11 cellular contexts compared by ENCODE assay signal in genomic region chr1:200243042-200243437, GRCh38.
A peak's percentile ranks its signal among the peaks of the same experiment; 100 is the strongest.
DNase-seq lines count a peak whose midpoint lies in the region; ATAC-seq, FAIRE-seq and TF ChIP-seq lines count a peak whose summit lies in the region.
"Had no signal": no experiment of that assay in that cellular context is flagged by ENCODE, and none has a peak within 500 bp of the region (broad histone marks: within the 10 kb centered on the region; RNA-seq: fewer than 3 reads in every experiment).

No MANE protein-coding gene starts in this region.

- no peaks in the 10 kb centered on the region for H4K20me1 ChIP-seq in astrocyte (ENCODE audit: insufficient read depth, low read length)

- H3K36me3 Mint-ChIP-seq in astrocyte (ENCODE audit: low read depth, unreplicated experiment) (no peaks in the 10 kb centered on the region), mesothelial cell of epicardium (no peaks in the 10 kb centered on the region)
- H3K36me3 Mint-ChIP-seq: CD8-positive, alpha-beta memory T cell had no signal

- no peaks in the 10 kb centered on the region for H3K79me2 ChIP-seq in astrocyte (ENCODE audit: insufficient read depth, low read length)

- no peaks in the 10 kb centered on the region for H3K36me3 ChIP-seq in astrocyte (ENCODE audit: insufficient read depth, low read length)
- H3K36me3 ChIP-seq: ascending aorta had no signal

- H3K4me1 Mint-ChIP-seq in astrocyte (ENCODE audit: low read depth, unreplicated experiment) (no peaks in the 10 kb centered on the region), mesothelial cell of epicardium (peaks cover 20% of the 10 kb centered on the region)

- no peaks in the 10 kb centered on the region for H3K9me3 ChIP-seq in astrocyte (ENCODE audit: insufficient read depth, low read depth, low read length)
- H3K9me3 ChIP-seq: ascending aorta had no signal

- peak overlapping the region; percentile 82 for H3K4me2 ChIP-seq in astrocyte (ENCODE audit: low read length)

- H3K9me3 Mint-ChIP-seq in astrocyte (ENCODE audit: unreplicated experiment) (peaks cover 2% of the 10 kb centered on the region), mesothelial cell of epicardium (no peaks in the 10 kb centered on the region)
- H3K9me3 Mint-ChIP-seq: CD8-positive, alpha-beta memory T cell had no signal

- FAIRE-seq in astrocyte (lab: Jason Lieb, UNC): no peak

- H3K27ac Mint-ChIP-seq in astrocyte (ENCODE audit: unreplicated experiment) (no peak overlapping the region), mesothelial cell of epicardium (no peak overlapping the region)

- H3K9ac ChIP-seq in astrocyte (ENCODE audit: low read length): peak overlapping the region; percentile 3

- H3K4me3 ChIP-seq in HFF-Myc (replicated peaks; ENCODE audit: low read depth, low read length) (peak overlapping the region; percentile 22), astrocyte (ENCODE audit: insufficient read depth, low read depth, low read length) (peak overlapping the region; percentile 52)
- H3K4me3 ChIP-seq: ascending aorta had no signal

- no peaks in the 10 kb centered on the region for H3K4me1 ChIP-seq in astrocyte (ENCODE audit: insufficient read depth, low read length)
- H3K4me1 ChIP-seq: ascending aorta had no signal

- no peaks in the 10 kb centered on the region for H3K27me3 ChIP-seq in astrocyte (ENCODE audit: insufficient read depth, low read length)
- H3K27me3 ChIP-seq: ascending aorta had no signal

- H3K27me3 Mint-ChIP-seq in astrocyte (ENCODE audit: low read depth, unreplicated experiment) (no peaks in the 10 kb centered on the region), mesothelial cell of epicardium (ENCODE audit: low read depth) (peaks cover 2% of the 10 kb centered on the region)

- no peak for TF ChIP-seq CTCF in HFF-Myc (IDR thresholded peaks at IDR 0.05; ENCODE audit: low read depth, low read length, missing control alignments)
- TF ChIP-seq CTCF in astrocyte (IDR thresholded peaks at IDR 0.05; ENCODE audit: insufficient read depth, low read depth, low read length): no peak
- no peak for TF ChIP-seq CTCF in mesothelial cell of epicardium (IDR thresholded peaks at IDR 0.05; ENCODE audit: unreplicated experiment)

- H2AFZ ChIP-seq in astrocyte (ENCODE audit: low read depth, low read length): peak overlapping the region; percentile 76

- ATAC-seq in HG02759 (IDR thresholded peaks at IDR 0.05; ENCODE audit: unreplicated experiment) (no peak), HG02938 (IDR thresholded peaks at IDR 0.05; ENCODE audit: unreplicated experiment) (no peak)

- DNase-seq in AG08395 (ENCODE audit: low spot score) (peak; percentile 18), HFF-Myc (ENCODE audit: extremely low read depth, low read depth) (no peak), astrocyte (ENCODE audit: low read depth) (no peak), mesothelial cell of epicardium (ENCODE audit: low spot score in 2 of 2, unreplicated experiment in 2 of 2) (no peak), kidney tubule cell (ENCODE audit: low spot score) (no peak), Kasumi-1 (lab: John Stamatoyannopoulos, UW) (no peak)
- DNase-seq: CD8-positive, alpha-beta memory T cell; occipital lobe had no signal

- H3K27ac ChIP-seq in astrocyte (ENCODE audit: low read depth, low read length): no peak overlapping the region
- H3K27ac ChIP-seq: ascending aorta had no signal

- no peak overlapping the region for H3K4me3 Mint-ChIP-seq in astrocyte (ENCODE audit: unreplicated experiment)
- peak overlapping the region; percentile 35 for H3K4me3 Mint-ChIP-seq in mesothelial cell of epicardium
- H3K4me3 Mint-ChIP-seq: CD8-positive, alpha-beta memory T cell had no signal
